3 cellular contexts compared by ENCODE assay signal in the genomic region with DNA sequence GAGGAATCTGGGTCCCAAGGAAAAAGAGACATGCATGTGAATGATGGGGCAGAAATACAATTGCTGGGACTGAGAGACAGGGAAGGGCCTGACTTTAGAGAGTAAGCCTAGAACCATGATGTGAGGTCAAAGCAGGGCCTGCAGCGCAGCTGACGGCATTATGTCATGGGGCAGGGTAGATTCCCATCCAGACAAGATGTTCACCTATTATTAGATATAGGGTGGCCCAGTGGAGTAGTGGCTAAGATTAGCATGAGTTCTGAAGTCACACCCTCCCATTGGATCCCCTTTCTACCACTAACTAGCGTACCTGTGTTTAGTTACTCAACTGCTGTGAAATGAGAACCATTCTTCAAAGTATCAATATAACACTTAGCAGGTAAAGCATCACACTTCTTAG.
"Had no signal": no experiment of that assay in that cellular context is flagged by ENCODE, and none has a peak within 500 bp of the region (broad histone marks: within the 10 kb centered on the region; RNA-seq: fewer than 3 reads in every experiment).

No MANE protein-coding gene starts in this region.

- DNase-seq: IMR-90 had no signal

- H3K4me3 ChIP-seq: K562 had no signal

- H3K27ac ChIP-seq: HL-60 had no signal

- ATAC-seq: K562 had no signal
